15 cellular contexts compared by ENCODE assay signal in the genomic region with DNA sequence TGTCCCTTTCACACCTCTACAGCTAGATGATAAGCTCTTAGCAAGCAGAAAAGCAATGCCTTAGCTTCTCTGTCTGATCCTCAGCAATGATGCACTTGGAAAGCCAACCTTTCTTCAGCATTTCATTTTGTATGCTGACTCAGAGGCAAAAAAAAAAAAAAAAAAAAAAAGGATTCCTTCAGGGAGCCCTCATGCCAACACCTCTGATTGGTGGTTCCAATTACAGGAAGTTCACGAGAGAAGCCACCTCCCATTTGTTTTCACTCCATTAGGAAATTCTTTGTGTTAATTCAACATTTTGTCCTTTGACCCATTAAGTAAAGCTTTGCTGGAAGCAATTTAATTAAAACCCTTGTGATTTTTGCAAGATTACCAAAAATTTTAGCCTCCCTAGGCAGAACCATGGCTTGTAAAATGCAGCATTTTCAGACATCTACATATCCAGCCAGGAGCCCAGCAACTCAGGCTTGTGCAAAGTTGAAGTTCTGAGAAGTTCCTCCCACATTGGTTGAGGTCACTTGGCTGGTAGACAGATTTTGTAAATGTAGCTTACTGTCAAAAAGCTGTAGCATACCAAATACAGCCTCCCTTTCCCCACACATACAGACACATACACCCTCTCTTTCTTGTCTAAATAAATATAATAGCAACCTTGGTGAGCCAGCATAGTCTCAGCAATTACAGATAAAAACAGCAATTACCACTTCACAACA. TPM values are rescaled to one million over a fixed set of nuclear protein-coding genes. Genes with fewer than 3 reads are reported as not detected.
A peak's percentile ranks its signal among the peaks of the same experiment; 100 is the strongest.
DNase-seq lines count a peak whose midpoint lies in the region; TF ChIP-seq lines count a peak whose summit lies in the region.
"Had no signal": no experiment of that assay in that cellular context is flagged by ENCODE, and none has a peak within 500 bp of the region (broad histone marks: within the 10 kb centered on the region; RNA-seq: fewer than 3 reads in every experiment).

No MANE protein-coding gene starts in this region.

- H3K4me3 Mint-ChIP-seq in CD8-positive, alpha-beta memory T cell, result no peak overlapping the region
- H3K4me3 Mint-ChIP-seq: activated B cell treated with CpG ODN at 0.5 μM for 24 hours, naive B cell had no signal

- H3K4me1 Mint-ChIP-seq in CD8-positive, alpha-beta memory T cell, result no peaks in the 10 kb centered on the region
- H3K4me1 Mint-ChIP-seq: activated B cell treated with CpG ODN at 0.5 μM for 24 hours, naive B cell had no signal

- TF ChIP-seq EP300 in Ishikawa (IDR thresholded peaks at IDR 0.05; ENCODE audit: borderline replicate concordance), result no peak

- H3K9ac ChIP-seq in mesendoderm (ENCODE audit: low read length), result no peak overlapping the region

- H3K4me1 ChIP-seq in mesendoderm (ENCODE audit: control insufficient read depth, low read depth, low read length), result peaks cover 4% of the 10 kb centered on the region
- H3K4me1 ChIP-seq in CD8-positive, alpha-beta memory T cell (ENCODE audit: insufficient read depth, low read length), result no peaks in the 10 kb centered on the region
- H3K4me1 ChIP-seq: BE2C had no signal

- POLR2A ChIA-PET in CD8-positive, alpha-beta memory T cell (lab: Charles Lee), result no interaction called here

- no peaks in the 10 kb centered on the region for H3K27me3 ChIP-seq in mesendoderm (ENCODE audit: insufficient read depth, low read length, poor library complexity)
- no peaks in the 10 kb centered on the region for H3K27me3 ChIP-seq in CD8-positive, alpha-beta memory T cell (ENCODE audit: insufficient read depth, low read length, poor library complexity, severe bottlenecking)

- H3K18ac ChIP-seq in mesendoderm (ENCODE audit: low read length), result no peak overlapping the region

- no peak overlapping the region for H4K8ac ChIP-seq in mesendoderm (ENCODE audit: low read depth, low read length)

- H3K9me3 ChIP-seq in CD8-positive, alpha-beta memory T cell (ENCODE audit: low read length), result no peaks in the 10 kb centered on the region
- H3K9me3 ChIP-seq: BE2C had no signal

- H3K27me3 Mint-ChIP-seq in CD8-positive, alpha-beta memory T cell, result peaks cover 14 to 36% of the 10 kb centered on the region in 2 donors

- H3K27ac ChIP-seq in mesendoderm (ENCODE audit: low read depth, low read length), result no peak overlapping the region
- no peak overlapping the region for H3K27ac ChIP-seq in CD8-positive, alpha-beta memory T cell (ENCODE audit: low read depth, low read length)

- H3K4me3 ChIP-seq in mesendoderm (ENCODE audit: low read length), result no peak overlapping the region
- no peak overlapping the region for H3K4me3 ChIP-seq in CD8-positive, alpha-beta memory T cell (ENCODE audit: low read length)

- H2AK5ac ChIP-seq in mesendoderm (ENCODE audit: low read length), result no peak overlapping the region

- no CpG with 5 or more reads among the region's 1 CpG for WGBS in mesendoderm (ENCODE audit: extremely low coverage, insufficient coverage, low lambda C conversion rate)

- H3K4me2 ChIP-seq in mesendoderm (ENCODE audit: low read length), result no peak overlapping the region

- DNase-seq in AG08395 (ENCODE audit: low spot score) (peak; percentile 28), dedifferentiated amniotic fluid mesenchymal stem cell (ENCODE audit: extremely low spot score) (peak; percentile 32), mesendoderm (peak; percentile 71), HPDE6-E6E7 (ENCODE audit: extremely low spot score) (no peak), anterior cingulate cortex (lab: John Stamatoyannopoulos, UW) (no peak)
- DNase-seq in stimulated activated CD4-positive, alpha-beta T cell treated with anti-CD3 and anti-CD28 coated beads, Interleukin-4, amount 100 ng/mL, for 1 hour, result no peak
- DNase-seq in CD8-positive, alpha-beta memory T cell, result no peak
- DNase-seq: activated B cell treated with CpG ODN at 0.5 μM for 24 hours, BE2C, naive B cell, NCI-H1048, NCI-H524, small intestine had no signal

- H3K36me3 ChIP-seq in mesendoderm (ENCODE audit: control insufficient read depth, insufficient read depth, low read length), result no peaks in the 10 kb centered on the region
- H3K36me3 ChIP-seq in CD8-positive, alpha-beta memory T cell (ENCODE audit: insufficient read depth, low read length), result no peaks in the 10 kb centered on the region
- H3K36me3 ChIP-seq: BE2C had no signal

- no peaks in the 10 kb centered on the region for H3K79me2 ChIP-seq in mesendoderm (ENCODE audit: control insufficient read depth, insufficient read depth, low read length)

- TF ChIP-seq RAD21 in Ishikawa (IDR thresholded peaks at IDR 0.05; ENCODE audit: low read depth), result no peak

- H3K4ac ChIP-seq in mesendoderm (ENCODE audit: low read depth, low read length), result no peak overlapping the region

- no peak overlapping the region for H3K23ac ChIP-seq in mesendoderm (ENCODE audit: low read length)

- H3K36me3 Mint-ChIP-seq in CD8-positive, alpha-beta memory T cell, result peaks cover 0 to 4% (median 0%) of the 10 kb centered on the region in 3 donors
- H3K36me3 Mint-ChIP-seq: naive B cell had no signal

- H3K27ac Mint-ChIP-seq in CD8-positive, alpha-beta memory T cell, result no peak overlapping the region
- H3K27ac Mint-ChIP-seq: activated B cell treated with CpG ODN at 0.5 μM for 24 hours had no signal

- no peak overlapping the region for H2BK120ac ChIP-seq in mesendoderm (ENCODE audit: low read depth, low read length)

- H3K9me3 Mint-ChIP-seq in CD8-positive, alpha-beta memory T cell, result no peaks in the 10 kb centered on the region
- H3K9me3 Mint-ChIP-seq: activated B cell treated with CpG ODN at 0.5 μM for 24 hours had no signal

- no peak overlapping the region for H3K56ac ChIP-seq in mesendoderm (ENCODE audit: low read length)

- no peak overlapping the region for H4K5ac ChIP-seq in mesendoderm (ENCODE audit: low read length)

- CTCF ChIA-PET in CD8-positive, alpha-beta memory T cell (lab: Charles Lee), result no interaction called here

- H2BK5ac ChIP-seq in mesendoderm (ENCODE audit: low read length), result no peak overlapping the region

- no peak overlapping the region for H2BK15ac ChIP-seq in mesendoderm (replicated peaks; ENCODE audit: low read depth)

- H3K79me1 ChIP-seq in mesendoderm (ENCODE audit: low read length), result no peaks in the 10 kb centered on the region

TF ChIP-seq in Ishikawa, 13 proteins besides CTCF, POLR2A, EP300 and RAD21:
- TF ChIP-seq, protein P1, sequence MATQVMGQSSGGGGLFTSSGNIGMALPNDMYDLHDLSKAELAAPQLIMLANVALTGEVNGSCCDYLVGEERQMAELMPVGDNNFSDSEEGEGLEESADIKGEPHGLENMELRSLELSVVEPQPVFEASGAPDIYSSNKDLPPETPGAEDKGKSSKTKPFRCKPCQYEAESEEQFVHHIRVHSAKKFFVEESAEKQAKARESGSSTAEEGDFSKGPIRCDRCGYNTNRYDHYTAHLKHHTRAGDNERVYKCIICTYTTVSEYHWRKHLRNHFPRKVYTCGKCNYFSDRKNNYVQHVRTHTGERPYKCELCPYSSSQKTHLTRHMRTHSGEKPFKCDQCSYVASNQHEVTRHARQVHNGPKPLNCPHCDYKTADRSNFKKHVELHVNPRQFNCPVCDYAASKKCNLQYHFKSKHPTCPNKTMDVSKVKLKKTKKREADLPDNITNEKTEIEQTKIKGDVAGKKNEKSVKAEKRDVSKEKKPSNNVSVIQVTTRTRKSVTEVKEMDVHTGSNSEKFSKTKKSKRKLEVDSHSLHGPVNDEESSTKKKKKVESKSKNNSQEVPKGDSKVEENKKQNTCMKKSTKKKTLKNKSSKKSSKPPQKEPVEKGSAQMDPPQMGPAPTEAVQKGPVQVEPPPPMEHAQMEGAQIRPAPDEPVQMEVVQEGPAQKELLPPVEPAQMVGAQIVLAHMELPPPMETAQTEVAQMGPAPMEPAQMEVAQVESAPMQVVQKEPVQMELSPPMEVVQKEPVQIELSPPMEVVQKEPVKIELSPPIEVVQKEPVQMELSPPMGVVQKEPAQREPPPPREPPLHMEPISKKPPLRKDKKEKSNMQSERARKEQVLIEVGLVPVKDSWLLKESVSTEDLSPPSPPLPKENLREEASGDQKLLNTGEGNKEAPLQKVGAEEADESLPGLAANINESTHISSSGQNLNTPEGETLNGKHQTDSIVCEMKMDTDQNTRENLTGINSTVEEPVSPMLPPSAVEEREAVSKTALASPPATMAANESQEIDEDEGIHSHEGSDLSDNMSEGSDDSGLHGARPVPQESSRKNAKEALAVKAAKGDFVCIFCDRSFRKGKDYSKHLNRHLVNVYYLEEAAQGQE (IDR thresholded peaks at IDR 0.05; ENCODE audit: low read depth), result no peak
- TF ChIP-seq FOXM1 (IDR thresholded peaks at IDR 0.05; ENCODE audit: borderline replicate concordance, low read depth), result no peak
- TF ChIP-seq CREB1 (IDR thresholded peaks at IDR 0.05; ENCODE audit: low read depth), result no peak
- TF ChIP-seq, protein P2, sequence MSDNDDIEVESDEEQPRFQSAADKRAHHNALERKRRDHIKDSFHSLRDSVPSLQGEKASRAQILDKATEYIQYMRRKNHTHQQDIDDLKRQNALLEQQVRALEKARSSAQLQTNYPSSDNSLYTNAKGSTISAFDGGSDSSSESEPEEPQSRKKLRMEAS (IDR thresholded peaks at IDR 0.05), result 0 out of 2 replicates have a peak, but pooled peaks have one; percentile 27
TF ChIP-seq in Ishikawa: peak in this region for 1.

RNA-seq across cellular contexts. Expression of a gene that starts 27.1 kb away (rescaled TPM):
- polyA plus RNA-seq in mesendoderm (2013, experiment 1 of 2), result 0.07 TPM
- polyA plus RNA-seq in mesendoderm (2013, experiment 2 of 2), result 0.03 TPM
- total RNA-seq in CD8-positive, alpha-beta memory T cell, result not detected
- not detected for polyA plus RNA-seq in CD8-positive, alpha-beta memory T cell
- total RNA-seq: activated B cell treated with CpG ODN at 0.5 μM for 24 hours, G401 had no signal

Comparison
In these comparisons a context has a peak if more than half of its experiments do, and no peak if none do; other contexts are left out.
1. DNase-seq: peak in AG08395 (single experiment), dedifferentiated amniotic fluid mesenchymal stem cell (single experiment) and mesendoderm (single experiment); none in HPDE6-E6E7 (single experiment), stimulated activated CD4-positive, alpha-beta T cell treated with anti-CD3 and anti-CD28 coated beads, Interleukin-4, amount 100 ng/mL, for 1 hour (single experiment), anterior cingulate cortex (0 of 58) and CD8-positive, alpha-beta memory T cell (0 of 5).